Comparison of ENCODE assay signal across 9 cellular contexts in genomic region chr1:194353121-194353520, GRCh38.
"Had no signal": no experiment of that assay in that cellular context is flagged by ENCODE, and none has a peak within 500 bp of the region (broad histone marks: within the 10 kb centered on the region; RNA-seq: fewer than 3 reads in every experiment).

No MANE protein-coding gene starts in this region.

- ATAC-seq: HepG2, K562 had no signal

- H3K9me3 Mint-ChIP-seq: IgD-negative memory B cell had no signal

- H3K27ac ChIP-seq: HL-60, KMS-11 had no signal

- FAIRE-seq: HepG2, HTR-8/SVneo, K562 had no signal

- DNase-seq: IMR-90, KBM-7, KG1 had no signal

- H3K4me3 Mint-ChIP-seq: IgD-negative memory B cell had no signal

- H3K27ac Mint-ChIP-seq: IgD-negative memory B cell had no signal

- H3K4me3 ChIP-seq: K562 had no signal

- H3K36me3 Mint-ChIP-seq: IgD-negative memory B cell had no signal

- H3K4me1 Mint-ChIP-seq: IgD-negative memory B cell had no signal

- H3K4me2 ChIP-seq: KMS-11 had no signal
